8 cellular contexts compared by ENCODE assay signal in the genomic region with DNA sequence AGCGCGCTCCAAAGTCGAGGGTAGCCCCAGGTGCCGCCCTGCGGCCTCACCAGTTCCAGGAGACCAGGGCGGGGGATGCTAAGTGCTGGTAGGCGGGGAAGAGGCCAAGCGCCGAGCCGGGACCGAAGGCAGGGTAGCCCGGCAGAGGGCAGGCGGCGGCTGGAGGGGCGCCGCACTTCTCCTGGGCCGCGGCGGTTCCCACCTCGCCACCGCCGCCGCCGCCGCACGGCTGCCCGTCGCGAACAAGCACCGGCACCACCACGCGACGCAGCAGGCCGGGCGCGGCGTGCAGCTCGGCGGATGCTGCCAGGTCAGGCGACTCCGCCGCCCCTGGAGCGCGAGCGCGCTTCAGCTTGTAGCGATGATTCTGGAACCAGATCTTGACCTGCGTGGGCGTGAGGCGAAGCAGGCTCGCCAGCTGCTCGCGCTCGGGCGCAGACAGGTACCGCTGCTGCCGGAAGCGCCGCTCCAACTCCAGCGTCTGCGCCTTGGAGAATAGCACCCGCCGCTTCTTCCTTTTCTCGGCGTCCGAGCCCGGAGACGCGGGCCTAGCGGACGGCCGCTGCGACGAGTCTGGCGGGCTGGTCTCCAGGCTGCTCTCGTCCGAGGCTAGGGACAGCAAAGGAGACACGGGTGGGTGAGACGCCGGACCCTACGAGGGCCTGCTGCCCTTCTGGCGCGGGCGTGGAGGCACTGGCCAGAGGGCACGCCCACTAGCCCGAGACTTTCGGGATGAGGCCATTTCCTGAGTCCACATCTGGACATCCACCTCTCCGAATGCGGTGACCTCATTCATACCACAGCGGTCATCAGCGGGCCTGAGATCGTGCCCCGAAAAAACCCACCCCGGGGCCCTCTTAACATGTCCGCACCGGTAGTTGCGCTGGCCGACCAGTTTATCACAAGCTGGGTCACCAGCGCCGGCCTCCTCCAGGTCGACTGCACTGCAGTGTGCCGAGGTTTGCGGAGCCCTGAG. TPM values are rescaled to one million over a fixed set of nuclear protein-coding genes. Genes with fewer than 3 reads are reported as not detected.
DNase-seq lines count a peak whose midpoint lies in the region; ATAC-seq, FAIRE-seq and TF ChIP-seq lines count a peak whose summit lies in the region.
"Had no signal": no experiment of that assay in that cellular context is flagged by ENCODE, and none has a peak within 500 bp of the region (broad histone marks: within the 10 kb centered on the region; RNA-seq: fewer than 3 reads in every experiment).

No MANE protein-coding gene starts in this region.

- WGBS in mesendoderm (ENCODE audit: extremely low coverage, insufficient coverage, low lambda C conversion rate): no CpG with 5 or more reads among the region's 103 CpGs
- WGBS in small intestine, 3 donors: 2 to 3% (median 3%) methylated on average over 74 to 103 of the region's 103 CpGs

- H2BK120ac ChIP-seq in mesendoderm (ENCODE audit: low read depth, low read length): no peak overlapping the region

- H3K4me2 ChIP-seq in mesendoderm (ENCODE audit: low read length): peak overlapping the region; percentile 77

- no peaks in the 10 kb centered on the region for H3K9me3 Mint-ChIP-seq in activated T-helper 1 cell treated with anti-CD3 and anti-CD28 coated beads, Interleukin-12 subunit alpha, Interleukin-12 subunit beta, Interleukin-2, Interleukin-4 antibody, amounts not matched to agents 30 ng/mL and 10 ng/mL and 1 ng/mL, durations not matched to agents 14 hours and 24 hours and 36 hours
- H3K9me3 Mint-ChIP-seq: T-helper 1 cell treated with Interleukin-12 subunit alpha and Interleukin-12 subunit beta and Interleukin-4 antibody, amounts not matched to agents 30 μg/mL and 1 μg/mL, for 36 hours had no signal

- H3K4me3 ChIP-seq in dorsolateral prefrontal cortex: peak overlapping the region; percentile 24 to 72 (median 54)
- H3K4me3 ChIP-seq in mesendoderm (ENCODE audit: low read length): no peak overlapping the region
- H3K4me3 ChIP-seq in small intestine (ENCODE audit: low read depth in 1 of 2, low read length in 2 of 2): peak overlapping the region in 1 of 2 donors; percentile 34

- H3K23ac ChIP-seq in mesendoderm (ENCODE audit: low read length): no peak overlapping the region

- H3K79me2 ChIP-seq in mesendoderm (ENCODE audit: control insufficient read depth, insufficient read depth, low read length): no peaks in the 10 kb centered on the region

- H2BK5ac ChIP-seq in mesendoderm (ENCODE audit: low read length): no peak overlapping the region

- no peaks in the 10 kb centered on the region for H3K36me3 Mint-ChIP-seq in activated T-helper 1 cell treated with anti-CD3 and anti-CD28 coated beads, Interleukin-12 subunit alpha, Interleukin-12 subunit beta, Interleukin-2, Interleukin-4 antibody, amounts not matched to agents 30 ng/mL and 10 ng/mL and 1 ng/mL, durations not matched to agents 14 hours and 24 hours and 36 hours (ENCODE audit: low read depth)

- TF ChIP-seq CTCF in dorsolateral prefrontal cortex (IDR thresholded peaks at IDR 0.05 in 54 of 56, conservative IDR thresholded peaks at IDR 0.05 in 2 of 56; ENCODE audit: low read depth in 1 of 56, partially characterized antibody in 56 of 56) (no peak), D721Med (IDR thresholded peaks at IDR 0.05; ENCODE audit: insufficient read depth, missing control alignments) (no peak)

- H3K4ac ChIP-seq in mesendoderm (ENCODE audit: low read depth, low read length): no peak overlapping the region

- DNase-seq in NCI-H2107 treated with DMSO at 0.1 percent for 48 hours (lab: John Stamatoyannopoulos, UW; ENCODE audit: unreplicated experiment): peak; percentile 26
- DNase-seq in dorsolateral prefrontal cortex: no peak
- DNase-seq in mesendoderm: peak; percentile 81
- DNase-seq in small intestine: no peak
- DNase-seq in activated T-helper 1 cell treated with anti-CD3 and anti-CD28 coated beads, Interleukin-12 subunit alpha, Interleukin-12 subunit beta, Interleukin-2, Interleukin-4 antibody, amounts not matched to agents 30 ng/mL and 10 ng/mL and 1 ng/mL, durations not matched to agents 14 hours and 24 hours and 36 hours (ENCODE audit: low spot score): no peak
- DNase-seq in D721Med (ENCODE audit: insufficient read length, low spot score): no peak

- H3K56ac ChIP-seq in mesendoderm (ENCODE audit: low read length): peak overlapping the region; percentile 51

- peak overlapping the region; percentile 23 for H3K9ac ChIP-seq in mesendoderm (ENCODE audit: low read length)

- H4K8ac ChIP-seq in mesendoderm (ENCODE audit: low read depth, low read length): no peak overlapping the region

- H3K27ac ChIP-seq in dorsolateral prefrontal cortex (no peak overlapping the region), mesendoderm (ENCODE audit: low read depth, low read length) (no peak overlapping the region), small intestine (ENCODE audit: low read depth in 1 of 2, low read length in 1 of 2) (no peak overlapping the region)

- peaks cover 0 to 97% (median 71%) of the 10 kb centered on the region in 45 donors for H3K27me3 ChIP-seq in dorsolateral prefrontal cortex
- H3K27me3 ChIP-seq in mesendoderm (ENCODE audit: insufficient read depth, low read length, poor library complexity): peaks cover 77% of the 10 kb centered on the region
- peaks cover 27 to 51% of the 10 kb centered on the region in 2 donors for H3K27me3 ChIP-seq in small intestine (ENCODE audit: control insufficient read depth in 2 of 2, insufficient read depth in 2 of 2, low read length in 2 of 2)

- H3K27ac Mint-ChIP-seq in activated T-helper 1 cell treated with anti-CD3 and anti-CD28 coated beads, Interleukin-12 subunit alpha, Interleukin-12 subunit beta, Interleukin-2, Interleukin-4 antibody, amounts not matched to agents 30 ng/mL and 10 ng/mL and 1 ng/mL, durations not matched to agents 14 hours and 24 hours and 36 hours: no peak overlapping the region
- H3K27ac Mint-ChIP-seq: T-helper 1 cell treated with Interleukin-12 subunit alpha and Interleukin-12 subunit beta and Interleukin-4 antibody, amounts not matched to agents 30 μg/mL and 1 μg/mL, for 36 hours had no signal

- H3K79me1 ChIP-seq in mesendoderm (ENCODE audit: low read length): no peaks in the 10 kb centered on the region

- FAIRE-seq in small intestine (lab: Jason Lieb, UNC): no peak
- FAIRE-seq in D721Med (lab: Jason Lieb, UNC): no peak

- H3K4me3 Mint-ChIP-seq in activated T-helper 1 cell treated with anti-CD3 and anti-CD28 coated beads, Interleukin-12 subunit alpha, Interleukin-12 subunit beta, Interleukin-2, Interleukin-4 antibody, amounts not matched to agents 30 ng/mL and 10 ng/mL and 1 ng/mL, durations not matched to agents 14 hours and 24 hours and 36 hours: no peak overlapping the region
- H3K4me3 Mint-ChIP-seq: T-helper 1 cell treated with Interleukin-12 subunit alpha and Interleukin-12 subunit beta and Interleukin-4 antibody, amounts not matched to agents 30 μg/mL and 1 μg/mL, for 36 hours had no signal

- H2AK5ac ChIP-seq in mesendoderm (ENCODE audit: low read length): no peak overlapping the region

- no peaks in the 10 kb centered on the region for H3K4me1 Mint-ChIP-seq in activated T-helper 1 cell treated with anti-CD3 and anti-CD28 coated beads, Interleukin-12 subunit alpha, Interleukin-12 subunit beta, Interleukin-2, Interleukin-4 antibody, amounts not matched to agents 30 ng/mL and 10 ng/mL and 1 ng/mL, durations not matched to agents 14 hours and 24 hours and 36 hours (ENCODE audit: low read depth)

- no peak overlapping the region for H4K5ac ChIP-seq in mesendoderm (ENCODE audit: low read length)

- H3K18ac ChIP-seq in mesendoderm (ENCODE audit: low read length): no peak overlapping the region

- no peaks in the 10 kb centered on the region for H3K36me3 ChIP-seq in mesendoderm (ENCODE audit: control insufficient read depth, insufficient read depth, low read length)
- no peaks in the 10 kb centered on the region for H3K36me3 ChIP-seq in small intestine (ENCODE audit: control insufficient read depth in 2 of 2, insufficient read depth in 2 of 2, low read length in 2 of 2)

- H3K4me1 ChIP-seq in mesendoderm (ENCODE audit: control insufficient read depth, low read depth, low read length) (peaks cover 4% of the 10 kb centered on the region), small intestine (ENCODE audit: control insufficient read depth in 2 of 2, insufficient read depth in 1 of 2, low read depth in 1 of 2, low read length in 1 of 2) (no peaks in the 10 kb centered on the region)

- peaks cover 54% of the 10 kb centered on the region for H3K27me3 Mint-ChIP-seq in activated T-helper 1 cell treated with anti-CD3 and anti-CD28 coated beads, Interleukin-12 subunit alpha, Interleukin-12 subunit beta, Interleukin-2, Interleukin-4 antibody, amounts not matched to agents 30 ng/mL and 10 ng/mL and 1 ng/mL, durations not matched to agents 14 hours and 24 hours and 36 hours (ENCODE audit: insufficient read depth)

- peak; percentile 59 for ATAC-seq in GM18511 (IDR thresholded peaks at IDR 0.05; ENCODE audit: unreplicated experiment)

- no peaks in the 10 kb centered on the region for H3K9me3 ChIP-seq in small intestine (ENCODE audit: control insufficient read depth, low read depth)

- no peak overlapping the region for H2BK15ac ChIP-seq in mesendoderm (replicated peaks; ENCODE audit: low read depth)

- intact Hi-C loops in dorsolateral prefrontal cortex (cut with DNase I): no loop called here
- intact Hi-C loops in activated T-helper 1 cell treated with anti-CD3 and anti-CD28 coated beads, Interleukin-12 subunit alpha, Interleukin-12 subunit beta, Interleukin-2, Interleukin-4 antibody, amounts not matched to agents 30 ng/mL and 10 ng/mL and 1 ng/mL, durations not matched to agents 14 hours and 24 hours and 36 hours (cut with micrococcal nuclease): loop anchor here (10.0 kb wide), 1 partner anchor 1634 kb away; no protein-coding TSS in a partner anchor

RNA-seq across cellular contexts. Expression of gene NKX2-8, which starts 1.3 kb away (rescaled TPM):
- total RNA-seq in dorsolateral prefrontal cortex: 1 to 10 TPM in 2 of 120 experiments, under 1 TPM in 23, not detected in 95; 0.28 to 1.7 (median 0.45) TPM
- polyA plus RNA-seq in mesendoderm (2013, experiment 1 of 2): 0.03 TPM
- 0.03 TPM for polyA plus RNA-seq in mesendoderm (2013, experiment 2 of 2)
- not detected for polyA plus RNA-seq in small intestine
- total RNA-seq in activated T-helper 1 cell treated with anti-CD3 and anti-CD28 coated beads, Interleukin-12 subunit alpha, Interleukin-12 subunit beta, Interleukin-2, Interleukin-4 antibody, amounts not matched to agents 30 ng/mL and 10 ng/mL and 1 ng/mL, durations not matched to agents 14 hours and 24 hours and 36 hours: not detected in 2 replicates

Comparison
In these comparisons a context has a peak if more than half of its experiments do, and no peak if none do; other contexts are left out.
1. DNase-seq: peak in NCI-H2107 treated with DMSO at 0.1 percent for 48 hours (single experiment) and mesendoderm (single experiment); none in dorsolateral prefrontal cortex (0 of 10), small intestine (single experiment), activated T-helper 1 cell treated with anti-CD3 and anti-CD28 coated beads, Interleukin-12 subunit alpha, Interleukin-12 subunit beta, Interleukin-2, Interleukin-4 antibody, amounts not matched to agents 30 ng/mL and 10 ng/mL and 1 ng/mL, durations not matched to agents 14 hours and 24 hours and 36 hours (single experiment) and D721Med (single experiment).